Comparison of ENCODE assay signal across 8 cellular contexts in genomic region chr3:102224171-102224570, GRCh38.
DNase-seq lines count a peak whose midpoint lies in the region; ATAC-seq and TF ChIP-seq lines count a peak whose summit lies in the region.

No MANE protein-coding gene starts in this region.

- no peaks in the 10 kb centered on the region for H3K36me3 ChIP-seq in DOHH2 (ENCODE audit: control insufficient read depth, low read length)
- no peaks in the 10 kb centered on the region for H3K36me3 ChIP-seq in adipocyte (ENCODE audit: control insufficient read depth, insufficient read depth, low read length, severe bottlenecking)
- H3K36me3 ChIP-seq in lower lobe of right lung = no peaks in the 10 kb centered on the region

- no peak overlapping the region for H3K4me3 ChIP-seq in DOHH2 (ENCODE audit: low read length)
- no peak overlapping the region for H3K4me3 ChIP-seq in adipocyte (ENCODE audit: low read length)
- H3K4me3 ChIP-seq in lower lobe of right lung = no peak overlapping the region

- H3F3A ChIP-seq in DOHH2 (ENCODE audit: control insufficient read depth, insufficient read depth) = no peaks in the 10 kb centered on the region

- TF ChIP-seq CTCF in DOHH2 (IDR thresholded peaks at IDR 0.05; ENCODE audit: low read depth, low read length, poor library complexity, severe bottlenecking) = peak; percentile 47
- peak; percentile 21 for TF ChIP-seq CTCF in lower lobe of right lung (IDR thresholded peaks at IDR 0.05)

- no peaks in the 10 kb centered on the region for H3K9me2 ChIP-seq in DOHH2 (replicated peaks; ENCODE audit: control insufficient read depth, low read length)

- no peaks in the 10 kb centered on the region for H3K79me2 ChIP-seq in DOHH2 (ENCODE audit: control insufficient read depth, low read length)

- ATAC-seq in HG02623 (IDR thresholded peaks at IDR 0.05; ENCODE audit: unreplicated experiment) (peak; percentile 43), lower lobe of right lung (peak; percentile 64 to 79), HG03571 (IDR thresholded peaks at IDR 0.05; ENCODE audit: unreplicated experiment) (no peak), GM21737 (IDR thresholded peaks at IDR 0.05; ENCODE audit: unreplicated experiment) (no peak)

- H4K20me1 ChIP-seq in DOHH2 (ENCODE audit: control insufficient read depth, insufficient read depth, low read depth, low read length) = no peaks in the 10 kb centered on the region

- peak overlapping the region; percentile 18 for H3K9ac ChIP-seq in adipocyte (ENCODE audit: low read length)

- no peak overlapping the region for H3K4me2 ChIP-seq in DOHH2 (ENCODE audit: low read length)

- H3K27me3 ChIP-seq in DOHH2 (ENCODE audit: control insufficient read depth, low read length) (no peaks in the 10 kb centered on the region), adipocyte (replicated peaks; ENCODE audit: control insufficient read depth, insufficient read depth, low read length) (no peaks in the 10 kb centered on the region), lower lobe of right lung (ENCODE audit: low read depth) (no peaks in the 10 kb centered on the region)

- DNase-seq in adipocyte (ENCODE audit: low read depth) (peak; percentile 25), lower lobe of right lung (no peak), C1 segment of cervical spinal cord (lab: John Stamatoyannopoulos, UW) (no peak)
- no peak for DNase-seq in activated effector memory CD4-positive, alpha-beta T cell treated with anti-CD3 and anti-CD28 coated beads, Interleukin-2, amount 50 U/mL, for 16 hours

- H3K4me1 ChIP-seq in DOHH2 (ENCODE audit: control insufficient read depth, low read length) = peaks cover 30% of the 10 kb centered on the region
- H3K4me1 ChIP-seq in adipocyte (ENCODE audit: control insufficient read depth, insufficient read depth, low read length) = peaks cover 11% of the 10 kb centered on the region
- H3K4me1 ChIP-seq in lower lobe of right lung = peaks cover 15% of the 10 kb centered on the region

- H3K9me3 ChIP-seq in DOHH2 (ENCODE audit: control insufficient read depth, insufficient read depth, low read length) (no peaks in the 10 kb centered on the region), adipocyte (ENCODE audit: control insufficient read depth, low read length) (no peaks in the 10 kb centered on the region), lower lobe of right lung (no peaks in the 10 kb centered on the region)

- H3K27ac ChIP-seq in DOHH2 (ENCODE audit: low read depth, low read length) = no peak overlapping the region
- no peak overlapping the region for H3K27ac ChIP-seq in lower lobe of right lung

- intact Hi-C loops in lower lobe of right lung (cut with DNase I) = no loop called here

Comparison
In these comparisons a context has a peak if more than half of its experiments do, and no peak if none do; other contexts are left out.
1. ATAC-seq: peak in HG02623 (single experiment) and lower lobe of right lung (2 of 2); none in HG03571 (single experiment) and GM21737 (single experiment).